In the genomic region with DNA sequence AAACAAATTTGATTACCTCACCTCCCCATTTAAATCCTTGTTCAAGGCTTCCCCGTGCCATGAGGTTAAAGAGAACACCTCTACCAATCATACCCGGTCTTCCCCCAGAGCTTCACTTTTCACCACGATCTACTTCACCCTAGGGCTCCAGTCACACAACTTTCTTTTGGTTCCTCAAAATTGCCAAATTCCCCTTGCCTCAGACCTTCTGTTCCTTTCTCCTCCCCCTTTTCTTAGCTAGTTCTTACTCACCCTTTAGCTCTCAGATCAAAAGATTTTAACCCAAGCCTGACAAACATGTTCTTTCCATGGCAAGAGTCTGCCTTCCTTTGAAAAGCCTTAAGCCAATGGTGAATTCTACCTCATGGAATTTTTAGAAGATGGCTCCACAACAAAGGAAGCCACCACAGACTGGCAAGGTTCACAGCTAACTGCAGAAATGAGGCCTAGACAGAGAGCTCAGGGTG, we compare ENCODE assay signal across 9 cellular contexts. TPM values are rescaled to one million over a fixed set of nuclear protein-coding genes. Genes with fewer than 3 reads are reported as not detected.
A peak's percentile ranks its signal among the peaks of the same experiment; 100 is the strongest.
DNase-seq lines count a peak whose midpoint lies in the region; ATAC-seq and TF ChIP-seq lines count a peak whose summit lies in the region.
"Had no signal": no experiment of that assay in that cellular context is flagged by ENCODE, and none has a peak within 500 bp of the region (broad histone marks: within the 10 kb centered on the region; RNA-seq: fewer than 3 reads in every experiment).

No MANE protein-coding gene starts in this region.

- H3F3A ChIP-seq in PC-9 (ENCODE audit: insufficient read depth, low read depth): peaks cover 15% of the 10 kb centered on the region

- no peaks in the 10 kb centered on the region for H3K9me2 ChIP-seq in PC-9 (ENCODE audit: insufficient read depth)

- H3K36me3 ChIP-seq in PC-9 (ENCODE audit: low read depth) (0 out of 2 replicates have a peak, but pooled peaks cover 4% of the 10 kb centered on the region), fibroblast of lung (ENCODE audit: control insufficient read depth, insufficient read depth, low read length) (no peaks in the 10 kb centered on the region)

- H3K9me3 ChIP-seq in PC-9 (ENCODE audit: insufficient read depth, low read depth) (no peaks in the 10 kb centered on the region), fibroblast of lung (ENCODE audit: control insufficient read depth, insufficient read depth, low read depth, low read length) (no peaks in the 10 kb centered on the region)

- no peak overlapping the region for H2AFZ ChIP-seq in PC-9
- H2AFZ ChIP-seq in fibroblast of lung (ENCODE audit: low read length): no peak overlapping the region

- no peak for TF ChIP-seq CTCF in PC-9 (conservative IDR thresholded peaks at IDR 0.05)
- no peak for TF ChIP-seq CTCF in fibroblast of lung (conservative IDR thresholded peaks at IDR 0.05 in 1 of 2, IDR thresholded peaks at IDR 0.05 in 1 of 2; ENCODE audit: low read depth in 1 of 2, low read length in 2 of 2)

- H3K4me2 ChIP-seq in PC-9 (peak overlapping the region; percentile 41), fibroblast of lung (ENCODE audit: extremely low read depth, insufficient read depth, low read length) (peak overlapping the region; percentile 20)

- POLR2A ChIA-PET in PC-9 (lab: Charles Lee; ENCODE audit: unreplicated experiment): no interaction called here

- H3K9ac ChIP-seq in fibroblast of lung (ENCODE audit: insufficient read depth, low read length): no peak overlapping the region

- H3K4me1 ChIP-seq in PC-9 (replicated peaks; ENCODE audit: insufficient read depth) (peaks cover 27% of the 10 kb centered on the region), fibroblast of lung (ENCODE audit: control insufficient read depth, extremely low read depth, insufficient read depth, low read length) (peaks cover 12% of the 10 kb centered on the region)

- DNase-seq in activated naive CD4-positive, alpha-beta T cell treated with Interleukin-2 at 50 U/mL for 16 hours: peak; percentile 9
- DNase-seq in activated naive CD4-positive, alpha-beta T cell (lab: John Stamatoyannopoulos, UW): no peak
- DNase-seq in PC-9: no peak
- DNase-seq in fibroblast of lung (ENCODE audit: low read depth in 2 of 2): peak; percentile 44 to 75
- no peak for DNase-seq in activated CD8-positive, alpha-beta memory T cell treated with anti-CD3 and anti-CD28 coated beads for 24 hours
- DNase-seq in NCI-H187 treated with DMSO at 0.1 percent for 48 hours (lab: John Stamatoyannopoulos, UW): no peak
- DNase-seq in DMS53 treated with DMSO at 0.1 percent for 48 hours (lab: John Stamatoyannopoulos, UW; ENCODE audit: unreplicated experiment): no peak
- DNase-seq: DND-41 had no signal

- peak; percentile 82 for ATAC-seq in HG02852 (IDR thresholded peaks at IDR 0.05; ENCODE audit: unreplicated experiment)

- H3K27ac ChIP-seq in PC-9: peak overlapping the region; percentile 85
- peak overlapping the region; percentile 56 for H3K27ac ChIP-seq in fibroblast of lung (ENCODE audit: insufficient read depth, low read length)

- H4K20me1 ChIP-seq in PC-9 (ENCODE audit: insufficient read depth) (no peaks in the 10 kb centered on the region), fibroblast of lung (ENCODE audit: control insufficient read depth, extremely low read depth, insufficient read depth, low read length) (no peaks in the 10 kb centered on the region)

- intact Hi-C loops in PC-9 (cut with micrococcal nuclease; ENCODE audit: unreplicated experiment): no loop called here

- H3K4me3 ChIP-seq in PC-9: no peak overlapping the region
- H3K4me3 ChIP-seq in fibroblast of lung (replicated peaks in 1 of 4; ENCODE audit: control extremely low read depth in 1 of 4, insufficient read depth in 1 of 4, low read depth in 3 of 4, low read length in 4 of 4): peak overlapping the region in 1 of 4 experiments; percentile 26

- CTCF ChIA-PET in PC-9 (lab: Charles Lee): no interaction called here

- BruUV-seq in PC-9 (replicated peaks; lab: Mats Ljungman, UMichigan): no TSS peak

- H3K27me3 ChIP-seq in PC-9 (ENCODE audit: insufficient read depth, low read depth) (no peaks in the 10 kb centered on the region), fibroblast of lung (ENCODE audit: control insufficient read depth, insufficient read depth, low read length) (no peaks in the 10 kb centered on the region)

- peaks cover 36% of the 10 kb centered on the region; the same call in 1 of the 2 replicates for H3K79me2 ChIP-seq in PC-9 (ENCODE audit: low read depth)
- peaks cover 21% of the 10 kb centered on the region for H3K79me2 ChIP-seq in fibroblast of lung (ENCODE audit: control insufficient read depth, insufficient read depth, low read length)

RNA-seq across cellular contexts. Expression of gene MAPKAP1, which starts 56.7 kb away (rescaled TPM):
- 112 and 115 TPM in 2 replicates for total RNA-seq in PC-9 (2021)
- total RNA-seq in fibroblast of lung: 57.5 and 63.7 TPM in 2 replicates
- 124 and 127 TPM in 2 replicates for polyA plus RNA-seq in fibroblast of lung
- 66.7 and 86.3 TPM in 2 replicates for polyA plus RNA-seq in fibroblast of lung (2012)
- 340 and 364 TPM in 2 replicates for polyA minus RNA-seq in fibroblast of lung (ENCODE audit: low replicate concordance)

Comparison
In these comparisons a context has a peak if more than half of its experiments do, and no peak if none do; other contexts are left out.
1. DNase-seq: peak in activated naive CD4-positive, alpha-beta T cell treated with Interleukin-2 at 50 U/mL for 16 hours (single experiment) and fibroblast of lung (2 of 2); none in activated naive CD4-positive, alpha-beta T cell (0 of 4), PC-9 (0 of 2), activated CD8-positive, alpha-beta memory T cell treated with anti-CD3 and anti-CD28 coated beads for 24 hours (single experiment), NCI-H187 treated with DMSO at 0.1 percent for 48 hours (single experiment) and DMS53 treated with DMSO at 0.1 percent for 48 hours (single experiment).